ENCODE assay signal across 30 cellular contexts in the genomic region with DNA sequence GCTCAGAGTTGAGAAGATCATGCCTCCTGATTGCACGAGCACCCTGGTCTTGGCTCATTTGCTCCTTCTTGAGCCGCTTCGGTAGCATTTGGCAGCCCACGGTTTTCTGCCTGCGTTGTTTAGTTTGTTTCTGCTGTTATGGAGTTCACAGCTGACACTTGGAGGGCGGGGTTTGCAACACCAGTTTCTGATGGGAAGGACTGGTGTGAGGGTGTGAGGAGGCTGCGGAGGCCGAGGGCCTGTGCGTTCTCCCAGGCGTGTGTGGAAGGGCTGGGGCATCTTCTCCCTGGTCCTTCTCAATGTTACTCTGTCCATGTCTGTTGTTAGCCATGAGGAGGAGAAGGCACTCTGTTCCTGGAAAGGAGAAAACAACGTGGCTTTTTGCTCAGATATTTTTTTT. TPM values are rescaled to one million over a fixed set of nuclear protein-coding genes. Genes with fewer than 3 reads are reported as not detected.
"Had no signal": no experiment of that assay in that cellular context is flagged by ENCODE, and none has a peak within 500 bp of the region (broad histone marks: within the 10 kb centered on the region; RNA-seq: fewer than 3 reads in every experiment).

No MANE protein-coding gene starts in this region.

- H3K9me3 Mint-ChIP-seq: activated B cell treated with CpG ODN at 0.5 μM for 24 hours; activated CD4-positive, alpha-beta T cell treated with anti-CD3 and anti-CD28 coated beads, Interleukin-2, amount 10 ng/mL, durations not matched to agents 24 days and 14 days; activated naive CD4-positive, alpha-beta T cell treated with anti-CD3 and anti-CD28 coated beads for 36 hours; activated T-helper 17 cell treated with anti-CD3 and anti-CD28 coated beads, Interleukin-2, amount 50 U/mL, for 72 hours; T-cell had no signal

- H3K4me3 ChIP-seq: adrenal gland, SK-N-MC had no signal

- H3K27ac Mint-ChIP-seq: activated B cell treated with CpG ODN at 0.5 μM for 24 hours; activated CD4-positive, alpha-beta T cell treated with anti-CD3 and anti-CD28 coated beads, Interleukin-2, amount 10 ng/mL, durations not matched to agents 24 days and 14 days; activated CD8-positive, alpha-beta memory T cell treated with anti-CD3 and anti-CD28 coated beads, Interleukin-2, amount 10 ng/mL, durations not matched to agents 7 days and 5 days; activated naive CD4-positive, alpha-beta T cell treated with anti-CD3 and anti-CD28 coated beads for 36 hours; activated naive CD8-positive, alpha-beta T cell; activated T-helper 17 cell treated with anti-CD3 and anti-CD28 coated beads, Interleukin-2, amount 50 U/mL, for 72 hours; T-cell had no signal

- H3K27ac ChIP-seq: adrenal gland, SK-N-MC had no signal

- H3K4me3 Mint-ChIP-seq: activated B cell treated with CpG ODN at 0.5 μM for 24 hours; activated CD4-positive, alpha-beta T cell treated with anti-CD3 and anti-CD28 coated beads, Interleukin-2, amount 10 ng/mL, durations not matched to agents 24 days and 14 days; activated CD8-positive, alpha-beta memory T cell treated with anti-CD3 and anti-CD28 coated beads, Interleukin-2, amount 10 ng/mL, durations not matched to agents 7 days and 5 days; activated naive CD4-positive, alpha-beta T cell treated with anti-CD3 and anti-CD28 coated beads for 36 hours; activated naive CD8-positive, alpha-beta T cell; activated T-helper 17 cell treated with anti-CD3 and anti-CD28 coated beads, Interleukin-2, amount 50 U/mL, for 72 hours; T-cell had no signal

- H3K27me3 ChIP-seq: adrenal gland had no signal

- H3K9me3 ChIP-seq: adrenal gland had no signal

- ATAC-seq: activated CD8-positive, alpha-beta memory T cell treated with anti-CD3 and anti-CD28 coated beads, Interleukin-2, amount 10 ng/mL, durations not matched to agents 7 days and 5 days; activated T-helper 17 cell treated with anti-CD3 and anti-CD28 coated beads, Interleukin-2, amount 50 U/mL, for 72 hours; Right ventricle myocardium inferior; T-cell had no signal

- DNase-seq: activated B cell treated with CpG ODN at 0.5 μM for 24 hours; activated CD4-positive, alpha-beta T cell treated with anti-CD3 and anti-CD28 coated beads for 1 hour; activated CD4-positive, alpha-beta T cell treated with anti-CD3 and anti-CD28 coated beads, Interleukin-2, amount 10 ng/mL, durations not matched to agents 24 days and 14 days; activated CD4-positive, alpha-beta T cell treated with anti-CD3 and anti-CD28 coated beads, Interleukin-2, amount 50 U/mL, for 48 hours; activated CD8-positive, alpha-beta memory T cell treated with anti-CD3 and anti-CD28 coated beads, Interleukin-2, amount 10 ng/mL, durations not matched to agents 7 days and 5 days; activated gamma-delta T cell; activated naive CD4-positive, alpha-beta T cell treated with anti-CD3 and anti-CD28 coated beads for 36 hours; activated T-cell treated with anti-CD3 and anti-CD28 coated beads, Interleukin-2, amount 50 U/mL, for 48 hours; adrenal gland; anterior cingulate cortex; central memory CD4-positive, alpha-beta T cell; Karpas-422; MM.1S; NCI-H1105; NCI-H1436; NCI-H1694 treated with DMSO at 0.1 percent for 48 hours; NCI-H2081; NCI-H2171; NCI-H345; NCI-H510A; NCI-H526 treated with DMSO at 0.1 percent for 48 hours; NCI-H82; T-cell; T-helper 2 cell; T1000 had no signal

- H3K27me3 Mint-ChIP-seq: activated B cell treated with CpG ODN at 0.5 μM for 24 hours; activated CD4-positive, alpha-beta T cell treated with anti-CD3 and anti-CD28 coated beads, Interleukin-2, amount 10 ng/mL, durations not matched to agents 24 days and 14 days; activated CD8-positive, alpha-beta memory T cell treated with anti-CD3 and anti-CD28 coated beads, Interleukin-2, amount 10 ng/mL, durations not matched to agents 7 days and 5 days; activated naive CD8-positive, alpha-beta T cell; activated T-helper 17 cell treated with anti-CD3 and anti-CD28 coated beads, Interleukin-2, amount 50 U/mL, for 72 hours; T-cell had no signal

RNA-seq across cellular contexts. Expression of a gene that starts 22.9 kb away (rescaled TPM):
- total RNA-seq: RPMI7951 had no signal
